Comparison of ENCODE assay signal across 8 cellular contexts in genomic region chr9:111598730-111599091, GRCh38. TPM values are rescaled to one million over a fixed set of nuclear protein-coding genes. Genes with fewer than 3 reads are reported as not detected.
A peak's percentile ranks its signal among the peaks of the same experiment; 100 is the strongest.
DNase-seq lines count a peak whose midpoint lies in the region; ATAC-seq and TF ChIP-seq lines count a peak whose summit lies in the region.

No MANE protein-coding gene starts in this region.

- peak; percentile 47 for ATAC-seq in left colon
- peak; percentile 29 for ATAC-seq in stimulated activated naive CD8-positive, alpha-beta T cell treated with anti-CD3 and anti-CD28 coated beads, Interleukin-15, amount 100 ng/mL, for 72 hours

- H3K9me3 ChIP-seq in mammary epithelial cell (replicated peaks; ENCODE audit: insufficient read depth, low read length): no peaks in the 10 kb centered on the region

- intact Hi-C loops in mammary epithelial cell (cut with micrococcal nuclease) (loop anchor here (1.0 to 5.0 kb wide), 9 partner anchors 24 to 476 kb away; partner anchors contain the start of genes DNAJC25 and UGCG), left colon (cut with DNase I, micrococcal nuclease) (no loop called here)

- 7% methylated on average over 9 of the region's 16 CpGs for WGBS in mammary epithelial cell (ENCODE audit: low coverage, missing lambda C conversion rate)

- peak overlapping the region; percentile 70 to 98 (median 75) for H3K4me3 ChIP-seq in mammary epithelial cell (replicated peaks in 1 of 3; ENCODE audit: insufficient read depth in 1 of 3, low read depth in 2 of 3, low read length in 3 of 3)

- peaks cover 12% of the 10 kb centered on the region for H3K4me1 ChIP-seq in mammary epithelial cell (ENCODE audit: insufficient read depth, low read length)

- no peak for TF ChIP-seq CTCF in mammary epithelial cell (conservative IDR thresholded peaks at IDR 0.05 in 1 of 2, IDR thresholded peaks at IDR 0.05 in 1 of 2; ENCODE audit: extremely low read depth in 1 of 2, insufficient read depth in 1 of 2, low read depth in 1 of 2, low read length in 2 of 2)

- dilution Hi-C loops in mammary epithelial cell (cut with HindIII; ENCODE audit: low sequenced_read_pairs): no loop called here

- peaks cover 55% of the 10 kb centered on the region for H3K27me3 Mint-ChIP-seq in stimulated activated naive CD8-positive, alpha-beta T cell treated with anti-CD3 and anti-CD28 coated beads, Interleukin-15, amount 100 ng/mL, for 72 hours

- peak overlapping the region; percentile 60 for H3K27ac ChIP-seq in mammary epithelial cell (ENCODE audit: insufficient read depth, low read depth, low read length)

- H3K36me3 ChIP-seq in mammary epithelial cell (ENCODE audit: insufficient read depth, low read length): peaks cover 16% of the 10 kb centered on the region

- no peaks in the 10 kb centered on the region for H4K20me1 ChIP-seq in mammary epithelial cell (ENCODE audit: insufficient read depth, low read length)

- no peak overlapping the region for H3K27ac Mint-ChIP-seq in stimulated activated naive CD8-positive, alpha-beta T cell treated with anti-CD3 and anti-CD28 coated beads, Interleukin-15, amount 100 ng/mL, for 72 hours

- no TSS peak for BruUV-seq in mammary epithelial cell (replicated peaks; lab: Mats Ljungman, UMichigan)

- peak overlapping the region; percentile 83 for H3K9ac ChIP-seq in mammary epithelial cell (ENCODE audit: insufficient read depth, low read length)

- CTCF ChIA-PET in mammary epithelial cell (lab: Charles Lee; ENCODE audit: low non-redundant PET): interaction anchor here (0.6 to 1.0 kb wide), 3 partner anchors 23 to 475 kb away, joined by 3 to 16 read pairs (median 11); no protein-coding TSS in a partner anchor

- H3K4me2 ChIP-seq in mammary epithelial cell (ENCODE audit: insufficient read depth, low read depth, low read length): peak overlapping the region; percentile 83

- H3K9me3 Mint-ChIP-seq in stimulated activated naive CD8-positive, alpha-beta T cell treated with anti-CD3 and anti-CD28 coated beads, Interleukin-15, amount 100 ng/mL, for 72 hours: no peaks in the 10 kb centered on the region

- H2AFZ ChIP-seq in mammary epithelial cell (ENCODE audit: low read depth, low read length): peak overlapping the region; percentile 100

- DNase-seq in activated CD8-positive, alpha-beta memory T cell treated with anti-CD3 and anti-CD28 coated beads for 24 hours: peak; percentile 56
- DNase-seq in activated CD8-positive, alpha-beta memory T cell treated with anti-CD3 and anti-CD28 coated beads, Interleukin-2, amount 50 U/mL, for 4 hours: no peak
- DNase-seq in NCI-H69 (lab: John Stamatoyannopoulos, UW): peak; percentile 48
- peak; percentile 54 for DNase-seq in mammary epithelial cell
- DNase-seq in left colon: peak; percentile 44 to 60
- DNase-seq in stimulated activated naive CD8-positive, alpha-beta T cell treated with anti-CD3 and anti-CD28 coated beads, Interleukin-15, amount 100 ng/mL, for 72 hours: no peak
- no peak for DNase-seq in activated gamma-delta T cell treated with Interleukin-2 at 50 U/mL for 16 hours
- DNase-seq in NCI-H146 (lab: John Stamatoyannopoulos, UW): no peak

- H3K27me3 ChIP-seq in mammary epithelial cell (ENCODE audit: insufficient read depth, low read length): no peaks in the 10 kb centered on the region

- H3K79me2 ChIP-seq in mammary epithelial cell (ENCODE audit: insufficient read depth, low read length): peaks cover 15% of the 10 kb centered on the region

- peaks cover 26% of the 10 kb centered on the region for H3K4me1 Mint-ChIP-seq in stimulated activated naive CD8-positive, alpha-beta T cell treated with anti-CD3 and anti-CD28 coated beads, Interleukin-15, amount 100 ng/mL, for 72 hours

- in situ Hi-C loops in mammary epithelial cell (cut with MboI; ENCODE audit: low sequenced_read_pairs in 2 of 2): loop anchor here in 1 of 2 donors (25.0 kb wide), 1 partner anchor 489 kb away; no protein-coding TSS in a partner anchor

- peak overlapping the region; percentile 84 to 88 for H3K4me3 Mint-ChIP-seq in stimulated activated naive CD8-positive, alpha-beta T cell treated with anti-CD3 and anti-CD28 coated beads, Interleukin-15, amount 100 ng/mL, for 72 hours

RNA-seq across cellular contexts. Expression of gene PTGR1, which starts 0.7 kb away (rescaled TPM):
- total RNA-seq in mammary epithelial cell (10 to 100 TPM; 49.0 to 61.6 TPM), left colon (10 to 100 TPM; 44.8 to 49.2 TPM)
- 66.8 TPM for polyA plus RNA-seq in mammary epithelial cell
- 56.8 TPM for polyA minus RNA-seq in mammary epithelial cell

RNA-seq across cellular contexts. Expression of gene DNAJC25, which starts 32.4 kb away (rescaled TPM):
- total RNA-seq in mammary epithelial cell: 1 to 10 TPM; 4.5 to 9.4 TPM
- polyA plus RNA-seq in mammary epithelial cell: 3.2 TPM
- polyA minus RNA-seq in mammary epithelial cell: not detected
- 1 to 10 TPM; 6.9 to 8.7 TPM for total RNA-seq in left colon

Comparison
In these comparisons a context has a peak if more than half of its experiments do, and no peak if none do; other contexts are left out.
1. DNase-seq: peak in activated CD8-positive, alpha-beta memory T cell treated with anti-CD3 and anti-CD28 coated beads for 24 hours (single experiment), NCI-H69 (single experiment), mammary epithelial cell (single experiment) and left colon (2 of 2); none in activated CD8-positive, alpha-beta memory T cell treated with anti-CD3 and anti-CD28 coated beads, Interleukin-2, amount 50 U/mL, for 4 hours (single experiment), stimulated activated naive CD8-positive, alpha-beta T cell treated with anti-CD3 and anti-CD28 coated beads, Interleukin-15, amount 100 ng/mL, for 72 hours (0 of 2), activated gamma-delta T cell treated with Interleukin-2 at 50 U/mL for 16 hours (single experiment) and NCI-H146 (single experiment).